In the genomic region with DNA sequence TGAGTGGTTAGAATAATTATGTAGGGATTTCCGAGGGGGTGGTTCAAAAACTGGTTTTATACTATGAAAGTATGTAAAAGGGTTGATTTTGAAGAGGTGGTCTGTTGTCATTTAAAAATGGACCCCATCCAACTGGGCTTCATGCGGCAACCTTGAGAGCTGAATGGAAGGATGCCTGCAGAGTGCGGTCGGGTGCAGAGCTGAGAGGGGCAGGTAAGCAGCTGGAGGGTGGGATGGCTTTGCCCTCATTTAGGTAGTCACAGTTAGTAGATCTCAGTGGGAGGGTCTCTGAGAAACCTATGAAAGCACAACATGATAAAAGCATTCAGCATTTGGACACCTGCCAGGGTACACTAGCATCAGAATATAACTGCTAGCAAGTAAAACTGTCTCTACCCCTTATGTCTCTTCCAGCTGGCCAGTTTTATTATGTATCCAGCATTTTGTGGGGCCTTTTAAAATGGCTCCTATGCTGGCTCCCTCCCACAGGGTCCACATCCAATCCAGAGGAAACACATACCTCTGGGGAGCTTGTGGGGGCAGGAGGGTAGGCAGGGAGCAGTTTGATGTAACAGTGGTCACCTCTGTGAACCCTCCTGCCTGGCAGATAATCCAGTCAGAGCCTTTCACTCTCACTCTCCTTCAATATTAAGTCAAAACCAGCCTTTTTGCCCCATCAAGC, we compare ENCODE assay signal across 16 cellular contexts.
DNase-seq lines count a peak whose midpoint lies in the region; ATAC-seq lines count a peak whose summit lies in the region.
"Had no signal": no experiment of that assay in that cellular context is flagged by ENCODE, and none has a peak within 500 bp of the region (broad histone marks: within the 10 kb centered on the region; RNA-seq: fewer than 3 reads in every experiment).

No MANE protein-coding gene starts in this region.

- peak overlapping the region; percentile 51; the same call in 1 of the 2 replicates for H3K9ac ChIP-seq in iPS-20b (ENCODE audit: low read depth, low read length)

- H3K4me3 ChIP-seq in H7 (ENCODE audit: insufficient read depth, low read depth, low read length) = no peak overlapping the region
- no peak overlapping the region; the same call in 1 of the 2 replicates for H3K4me3 ChIP-seq in iPS-20b (ENCODE audit: low read length)
- H3K4me3 ChIP-seq in CD4-positive, alpha-beta memory T cell (ENCODE audit: low read length in 2 of 2) = no peak overlapping the region
- H3K4me3 ChIP-seq: heart right ventricle, prostate gland had no signal

- no peak overlapping the region for H3K4me3 Mint-ChIP-seq in CD4-positive, alpha-beta memory T cell
- H3K4me3 Mint-ChIP-seq: activated CD4-positive, alpha-beta T cell treated with anti-CD3 and anti-CD28 coated beads, Interleukin-2, amount 10 ng/mL, durations not matched to agents 24 days and 14 days; naive thymus-derived CD8-positive, alpha-beta T cell had no signal

- intact Hi-C loops in CD4-positive, alpha-beta memory T cell (cut with micrococcal nuclease) = no loop called here

- CTCF ChIA-PET in CD4-positive, alpha-beta memory T cell (lab: Charles Lee; ENCODE audit: partially characterized antibody) = no interaction called here

- no peaks in the 10 kb centered on the region for H3K4me1 Mint-ChIP-seq in CD4-positive, alpha-beta memory T cell
- H3K4me1 Mint-ChIP-seq: activated CD4-positive, alpha-beta T cell treated with anti-CD3 and anti-CD28 coated beads, Interleukin-2, amount 10 ng/mL, durations not matched to agents 24 days and 14 days had no signal

- H3K27ac Mint-ChIP-seq in CD4-positive, alpha-beta memory T cell = no peak overlapping the region
- H3K27ac Mint-ChIP-seq: activated CD4-positive, alpha-beta T cell treated with anti-CD3 and anti-CD28 coated beads, Interleukin-2, amount 10 ng/mL, durations not matched to agents 24 days and 14 days; naive thymus-derived CD8-positive, alpha-beta T cell had no signal

- no peaks in the 10 kb centered on the region for H3K9me3 ChIP-seq in iPS-20b (ENCODE audit: insufficient read depth, low read depth, low read length)
- no peaks in the 10 kb centered on the region for H3K9me3 ChIP-seq in CD4-positive, alpha-beta memory T cell (ENCODE audit: control insufficient read depth in 1 of 2, low read length in 2 of 2)
- H3K9me3 ChIP-seq: heart right ventricle, prostate gland had no signal

- H3K9me3 Mint-ChIP-seq in CD4-positive, alpha-beta memory T cell = peaks cover 3 to 21% (median 5%) of the 10 kb centered on the region in 8 donors
- H3K9me3 Mint-ChIP-seq: activated CD4-positive, alpha-beta T cell treated with anti-CD3 and anti-CD28 coated beads, Interleukin-2, amount 10 ng/mL, durations not matched to agents 24 days and 14 days had no signal

- POLR2A ChIA-PET in CD4-positive, alpha-beta memory T cell (lab: Charles Lee; ENCODE audit: partially characterized antibody) = no interaction called here

- H3K4me1 ChIP-seq in iPS-20b (ENCODE audit: insufficient read depth, low read length) = peaks cover 18% of the 10 kb centered on the region
- no peaks in the 10 kb centered on the region for H3K4me1 ChIP-seq in CD4-positive, alpha-beta memory T cell (ENCODE audit: insufficient read depth, low read length)
- H3K4me1 ChIP-seq: heart right ventricle, prostate gland had no signal

- ATAC-seq in HG03439 (IDR thresholded peaks at IDR 0.05; ENCODE audit: unreplicated experiment) = no peak
- ATAC-seq: heart right ventricle; naive thymus-derived CD8-positive, alpha-beta T cell had no signal

- H3K36me3 Mint-ChIP-seq in CD4-positive, alpha-beta memory T cell = no peaks in the 10 kb centered on the region
- H3K36me3 Mint-ChIP-seq: naive thymus-derived CD8-positive, alpha-beta T cell had no signal

- peak; percentile 34 for DNase-seq in COR-L47 (lab: John Stamatoyannopoulos, UW)
- peak; percentile 9 for DNase-seq in H7
- peak; percentile 83 for DNase-seq in NCI-H345 (lab: John Stamatoyannopoulos, UW)
- DNase-seq in CD4-positive, alpha-beta memory T cell = no peak
- no peak for DNase-seq in HuH-7.5 (ENCODE audit: low spot score)
- DNase-seq in GM19240 (ENCODE audit: insufficient read length, low spot score) = no peak
- DNase-seq: activated CD4-positive, alpha-beta T cell treated with anti-CD3 and anti-CD28 coated beads, Interleukin-2, amount 10 ng/mL, durations not matched to agents 24 days and 14 days; activated effector memory CD4-positive, alpha-beta T cell treated with Interleukin-2 at 50 U/mL for 16 hours; amniotic stem cell; heart right ventricle; naive thymus-derived CD8-positive, alpha-beta T cell; small intestine; stimulated activated CD4-positive, alpha-beta T cell treated with anti-CD3 and anti-CD28 coated beads, Interleukin-4, amount 100 ng/mL, for 24 hours had no signal

- H3K27me3 Mint-ChIP-seq in CD4-positive, alpha-beta memory T cell = no peaks in the 10 kb centered on the region
- H3K27me3 Mint-ChIP-seq: activated CD4-positive, alpha-beta T cell treated with anti-CD3 and anti-CD28 coated beads, Interleukin-2, amount 10 ng/mL, durations not matched to agents 24 days and 14 days had no signal

- no peaks in the 10 kb centered on the region for H3K27me3 ChIP-seq in H7 (ENCODE audit: control insufficient read depth, insufficient read depth, low read length)
- H3K27me3 ChIP-seq in iPS-20b (ENCODE audit: insufficient read depth, low read length) = no peaks in the 10 kb centered on the region
- H3K27me3 ChIP-seq in CD4-positive, alpha-beta memory T cell (ENCODE audit: insufficient read depth, low read length) = no peaks in the 10 kb centered on the region
- H3K27me3 ChIP-seq: heart right ventricle had no signal

- H3K27ac ChIP-seq in iPS-20b (ENCODE audit: low read length) = peak overlapping the region; percentile 76
- no peak overlapping the region for H3K27ac ChIP-seq in CD4-positive, alpha-beta memory T cell (ENCODE audit: low read depth, low read length)
- H3K27ac ChIP-seq: heart right ventricle, prostate gland had no signal

- H3K36me3 ChIP-seq in H7 (replicated peaks; ENCODE audit: control insufficient read depth, insufficient read depth, low read length) (no peaks in the 10 kb centered on the region), iPS-20b (ENCODE audit: insufficient read depth, low read depth, low read length) (no peaks in the 10 kb centered on the region)
- H3K36me3 ChIP-seq in CD4-positive, alpha-beta memory T cell (ENCODE audit: insufficient read depth, low read length) = no peaks in the 10 kb centered on the region
- H3K36me3 ChIP-seq: heart right ventricle, prostate gland had no signal

Comparison
In these comparisons a context has a peak if more than half of its experiments do, and no peak if none do; other contexts are left out.
1. DNase-seq: peak in COR-L47 (single experiment), H7 (single experiment) and NCI-H345 (single experiment); none in CD4-positive, alpha-beta memory T cell (0 of 5), HuH-7.5 (single experiment) and GM19240 (single experiment).